8 cellular contexts compared by ENCODE assay signal in the genomic region with DNA sequence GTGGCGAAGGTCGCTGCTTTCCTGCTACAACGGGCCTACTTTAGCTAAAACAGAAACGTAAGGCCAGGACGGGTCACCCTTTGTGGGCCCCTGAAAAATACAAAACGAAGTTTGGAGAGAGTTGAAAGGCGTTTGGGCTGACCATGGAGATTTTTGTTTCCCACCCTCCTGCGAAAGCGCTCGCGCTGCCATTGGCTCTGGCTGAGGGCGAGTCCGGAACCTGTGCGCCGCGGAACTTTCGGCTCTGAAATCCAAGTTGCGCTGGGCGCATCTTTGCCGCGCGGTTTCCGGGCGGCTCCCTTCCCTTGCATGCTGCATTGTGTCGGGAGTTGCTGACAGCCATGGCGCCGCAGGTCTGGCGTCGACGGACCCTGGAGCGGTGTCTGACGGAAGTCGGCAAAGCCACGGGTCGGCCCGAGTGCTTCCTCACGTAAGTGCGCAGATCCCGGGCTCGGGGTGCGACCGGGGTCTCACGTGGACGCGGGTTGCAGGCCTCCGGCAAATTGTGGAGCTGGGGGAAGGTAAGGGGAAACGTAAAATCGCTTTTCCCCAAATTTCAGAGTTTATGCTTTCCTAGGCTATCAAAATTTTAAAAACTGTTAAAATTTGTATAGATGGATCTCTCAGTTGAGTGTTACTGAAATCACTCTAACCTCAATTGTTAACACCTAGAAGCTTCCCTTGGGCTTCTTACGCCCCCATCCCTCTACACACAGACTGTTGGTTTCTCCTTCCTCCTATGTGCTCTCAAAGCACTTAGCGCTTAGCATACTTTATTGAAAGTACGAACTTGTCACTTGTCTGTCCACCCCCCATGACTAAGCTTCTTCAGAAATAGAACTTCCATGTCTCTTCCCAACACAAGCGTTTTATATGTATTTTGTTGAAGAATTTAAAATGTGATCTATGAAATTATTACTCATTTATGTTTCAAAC. TPM values are rescaled to one million over a fixed set of nuclear protein-coding genes. Genes with fewer than 3 reads are reported as not detected.
DNase-seq lines count a peak whose midpoint lies in the region; ATAC-seq, FAIRE-seq and TF ChIP-seq lines count a peak whose summit lies in the region.

A gene with protein sequence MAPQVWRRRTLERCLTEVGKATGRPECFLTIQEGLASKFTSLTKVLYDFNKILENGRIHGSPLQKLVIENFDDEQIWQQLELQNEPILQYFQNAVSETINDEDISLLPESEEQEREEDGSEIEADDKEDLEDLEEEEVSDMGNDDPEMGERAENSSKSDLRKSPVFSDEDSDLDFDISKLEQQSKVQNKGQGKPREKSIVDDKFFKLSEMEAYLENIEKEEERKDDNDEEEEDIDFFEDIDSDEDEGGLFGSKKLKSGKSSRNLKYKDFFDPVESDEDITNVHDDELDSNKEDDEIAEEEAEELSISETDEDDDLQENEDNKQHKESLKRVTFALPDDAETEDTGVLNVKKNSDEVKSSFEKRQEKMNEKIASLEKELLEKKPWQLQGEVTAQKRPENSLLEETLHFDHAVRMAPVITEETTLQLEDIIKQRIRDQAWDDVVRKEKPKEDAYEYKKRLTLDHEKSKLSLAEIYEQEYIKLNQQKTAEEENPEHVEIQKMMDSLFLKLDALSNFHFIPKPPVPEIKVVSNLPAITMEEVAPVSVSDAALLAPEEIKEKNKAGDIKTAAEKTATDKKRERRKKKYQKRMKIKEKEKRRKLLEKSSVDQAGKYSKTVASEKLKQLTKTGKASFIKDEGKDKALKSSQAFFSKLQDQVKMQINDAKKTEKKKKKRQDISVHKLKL (plus strand): TSS at position 310 of the 936 bp plus-strand sequence. CDS start 32 bp downstream, at position 342.

- peaks cover 4% of the 10 kb centered on the region for H3K4me1 ChIP-seq in mammary epithelial cell (ENCODE audit: insufficient read depth, low read length)
- H3K4me1 ChIP-seq in small intestine (ENCODE audit: control insufficient read depth in 2 of 2, insufficient read depth in 1 of 2, low read depth in 1 of 2, low read length in 1 of 2): peaks cover 0 to 2% of the 10 kb centered on the region in 2 donors

- H3K4me3 ChIP-seq in mammary epithelial cell (replicated peaks in 1 of 3; ENCODE audit: insufficient read depth in 1 of 3, low read depth in 2 of 3, low read length in 3 of 3) (peak within 1 kb of the TSS; percentile 91 to 98 (median 91)), small intestine (ENCODE audit: low read depth in 1 of 2, low read length in 2 of 2) (peak within 1 kb of the TSS; percentile 70 to 95)

- peaks cover 56% of the 10 kb centered on the region for H3K79me2 ChIP-seq in mammary epithelial cell (ENCODE audit: insufficient read depth, low read length)

- CTCF ChIA-PET in mammary epithelial cell (lab: Charles Lee; ENCODE audit: low non-redundant PET): interaction anchor here (0.7 kb wide), 1 partner anchor 24 kb away, joined by 3 read pairs; no protein-coding TSS in a partner anchor

- no peaks in the 10 kb centered on the region for H4K20me1 ChIP-seq in mammary epithelial cell (ENCODE audit: insufficient read depth, low read length)

- in situ Hi-C loops in ACHN (cut with HindIII; ENCODE audit: low pct_ligation_motif_present, low pct_unique_long_range_greater_than_20kb, low sequenced_read_pairs): no loop called here
- in situ Hi-C loops in mammary epithelial cell (cut with MboI; ENCODE audit: low sequenced_read_pairs in 2 of 2): no loop called here

- DNase-seq in ACHN (peak; percentile 96), NCI-H2171 treated with DMSO at 0.1 percent for 48 hours (lab: John Stamatoyannopoulos, UW) (peak; percentile 93), mammary epithelial cell (peak; percentile 92), iPS-NIHi11 (ENCODE audit: low spot score) (peak; percentile 89), small intestine (peak; percentile 92)

- dilution Hi-C loops in mammary epithelial cell (cut with HindIII; ENCODE audit: low sequenced_read_pairs): no loop called here

- H3K4me2 ChIP-seq in mammary epithelial cell (ENCODE audit: insufficient read depth, low read depth, low read length): peak within 1 kb of the TSS; percentile 87

- TF ChIP-seq CTCF in VCaP (conservative IDR thresholded peaks at IDR 0.05): no peak
- TF ChIP-seq CTCF in mammary epithelial cell (conservative IDR thresholded peaks at IDR 0.05 in 1 of 2, IDR thresholded peaks at IDR 0.05 in 1 of 2; ENCODE audit: extremely low read depth in 1 of 2, insufficient read depth in 1 of 2, low read depth in 1 of 2, low read length in 2 of 2): no peak

- peak within 1 kb of the TSS; percentile 100 for H2AFZ ChIP-seq in mammary epithelial cell (ENCODE audit: low read depth, low read length)

- H3K36me3 ChIP-seq in mammary epithelial cell (ENCODE audit: insufficient read depth, low read length) (peaks cover 7% of the 10 kb centered on the region), small intestine (ENCODE audit: control insufficient read depth in 2 of 2, insufficient read depth in 2 of 2, low read length in 2 of 2) (peaks cover 2 to 5% of the 10 kb centered on the region in 2 donors)

- ATAC-seq in GM18867 (IDR thresholded peaks at IDR 0.05; ENCODE audit: unreplicated experiment) (peak; percentile 90), HG03095 (IDR thresholded peaks at IDR 0.05; ENCODE audit: unreplicated experiment) (peak; percentile 85)

- peak within 1 kb of the TSS; percentile 80 for H3K9ac ChIP-seq in mammary epithelial cell (ENCODE audit: insufficient read depth, low read length)

- H3K9me3 ChIP-seq in mammary epithelial cell (replicated peaks; ENCODE audit: insufficient read depth, low read length): no peaks in the 10 kb centered on the region
- H3K9me3 ChIP-seq in small intestine (ENCODE audit: control insufficient read depth, low read depth): no peaks in the 10 kb centered on the region

- no peaks in the 10 kb centered on the region for H3K27me3 ChIP-seq in mammary epithelial cell (ENCODE audit: insufficient read depth, low read length)
- no peaks in the 10 kb centered on the region for H3K27me3 ChIP-seq in small intestine (ENCODE audit: control insufficient read depth in 2 of 2, insufficient read depth in 2 of 2, low read length in 2 of 2)

- H3K27ac ChIP-seq in VCaP (peak within 1 kb of the TSS; percentile 99), mammary epithelial cell (ENCODE audit: insufficient read depth, low read depth, low read length) (peak within 1 kb of the TSS; percentile 71), small intestine (ENCODE audit: low read depth in 1 of 2, low read length in 1 of 2) (peak within 1 kb of the TSS; percentile 87 to 91)

- intact Hi-C loops in mammary epithelial cell (cut with micrococcal nuclease): loop anchor here (1.0 to 10.0 kb wide), 4 partner anchors 30 to 836 kb away; a partner anchor contains a TSS

- no peak for FAIRE-seq in small intestine (lab: Jason Lieb, UNC)

- TSS peak; percentile 37 for BruUV-seq in mammary epithelial cell (replicated peaks; lab: Mats Ljungman, UMichigan)

- 2% methylated on average over 22 of the region's 52 CpGs for WGBS in mammary epithelial cell (ENCODE audit: low coverage, missing lambda C conversion rate)
- 0% methylated on average over 52 of the region's 52 CpGs for WGBS in small intestine, 3 donors

RNA-seq across cellular contexts. Expression of the gene that starts here (rescaled TPM):
- 10 to 100 TPM; 10.5 to 28.1 TPM for total RNA-seq in mammary epithelial cell
- polyA plus RNA-seq in mammary epithelial cell: 9.2 TPM
- 30.1 TPM for polyA minus RNA-seq in mammary epithelial cell
- polyA plus RNA-seq in small intestine: 10 to 100 TPM; 14.3 to 20.3 (median 16.8) TPM

Comparison
In these comparisons a context has a peak if more than half of its experiments do, and no peak if none do; other contexts are left out.
1. Peak in every context shown above with its lines: DNase-seq, ATAC-seq, H3K4me3 ChIP-seq and H3K27ac ChIP-seq.